16 cellular contexts compared by ENCODE assay signal in the genomic region with DNA sequence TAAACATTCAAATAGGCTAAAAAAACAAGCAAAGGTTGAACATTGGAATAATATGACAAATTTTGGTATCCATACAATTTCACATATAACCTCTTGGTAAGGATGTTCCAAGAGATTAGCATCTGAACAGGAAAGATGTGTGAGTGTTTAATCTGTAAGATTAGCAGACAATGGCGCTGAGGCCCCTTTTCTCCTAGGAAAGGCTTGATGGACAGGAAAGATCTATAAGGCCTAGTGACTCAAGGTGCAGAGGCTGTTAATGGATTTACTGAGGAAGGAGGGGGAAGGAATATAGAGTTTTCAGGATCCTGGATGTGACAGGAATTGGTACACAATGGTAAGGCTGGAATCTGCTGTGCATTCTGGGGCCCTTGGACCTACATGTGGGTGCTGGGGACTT. TPM values are rescaled to one million over a fixed set of nuclear protein-coding genes. Genes with fewer than 3 reads are reported as not detected.
DNase-seq lines count a peak whose midpoint lies in the region; ATAC-seq and TF ChIP-seq lines count a peak whose summit lies in the region.
"Had no signal": no experiment of that assay in that cellular context is flagged by ENCODE, and none has a peak within 500 bp of the region (broad histone marks: within the 10 kb centered on the region; RNA-seq: fewer than 3 reads in every experiment).

No MANE protein-coding gene starts in this region.

- DNase-seq in D341Med (ENCODE audit: low spot score) = peak; percentile 59
- DNase-seq in Karpas-422 = no peak
- no peak for DNase-seq in endodermal cell
- DNase-seq in trophoblast cell = no peak
- DNase-seq in H4 (ENCODE audit: low spot score) = no peak
- DNase-seq in DMS53 (lab: John Stamatoyannopoulos, UW) = no peak
- DNase-seq: 8988T; CD4-positive, alpha-beta memory T cell; DMS 273 treated with DMSO at 0.1 percent for 48 hours; GM23248; HFFc6 had no signal

- H3K9me3 ChIP-seq in Karpas-422 (ENCODE audit: low read length) (peaks cover 8% of the 10 kb centered on the region; the same call in 1 of the 2 replicates), endodermal cell (ENCODE audit: control insufficient read depth, low read length) (peaks cover 30% of the 10 kb centered on the region), trophoblast cell (ENCODE audit: insufficient read depth, low read depth, low read length) (no peaks in the 10 kb centered on the region)

- no peak overlapping the region for H3K27ac Mint-ChIP-seq in endodermal cell
- H3K27ac Mint-ChIP-seq: CD4-positive, alpha-beta memory T cell; HFFc6 had no signal

- H3K4me1 ChIP-seq in Karpas-422 (ENCODE audit: low read length) = peaks cover 93% of the 10 kb centered on the region
- H3K4me1 ChIP-seq in endodermal cell (ENCODE audit: control insufficient read depth, insufficient read depth, low read length) = peaks cover 12% of the 10 kb centered on the region
- peaks cover 8 to 14% of the 10 kb centered on the region in 2 experiments for H3K4me1 ChIP-seq in trophoblast cell (ENCODE audit: control insufficient read depth in 1 of 2, insufficient read depth in 2 of 2, low read length in 2 of 2)

- H3K27me3 ChIP-seq in Karpas-422 (ENCODE audit: low read length) = no peaks in the 10 kb centered on the region
- H3K27me3 ChIP-seq in endodermal cell (ENCODE audit: control insufficient read depth, insufficient read depth, low read length, poor library complexity, severe bottlenecking) = no peaks in the 10 kb centered on the region
- no peaks in the 10 kb centered on the region for H3K27me3 ChIP-seq in trophoblast cell (ENCODE audit: insufficient read depth, low read length)
- H3K27me3 ChIP-seq: BLaER1 had no signal

- no peaks in the 10 kb centered on the region for H3K9me2 ChIP-seq in Karpas-422 (replicated peaks; ENCODE audit: insufficient read depth, low read length)

- no peak overlapping the region for H4K91ac ChIP-seq in trophoblast cell (ENCODE audit: low read depth, low read length)

- peaks cover 9% of the 10 kb centered on the region for H3K79me1 ChIP-seq in trophoblast cell (ENCODE audit: low read length)

- 65 to 83% methylated on average over 1 of the region's 1 CpG for WGBS in endodermal cell (ENCODE audit: insufficient coverage in 1 of 2, insufficient read length in 1 of 2), 2 experiments
- WGBS in trophoblast cell (ENCODE audit: extremely low coverage, insufficient coverage, insufficient read length) = no CpG with 5 or more reads among the region's 1 CpG

- no peak overlapping the region for H2BK12ac ChIP-seq in trophoblast cell (ENCODE audit: low read length)

- no peak for ATAC-seq in GM18867 (IDR thresholded peaks at IDR 0.05; ENCODE audit: unreplicated experiment)
- ATAC-seq: HCT116 had no signal

- no peak overlapping the region for H3K18ac ChIP-seq in trophoblast cell (ENCODE audit: low read length)

- peaks cover 18% of the 10 kb centered on the region; the same call in 1 of the 2 replicates for H3K79me2 ChIP-seq in Karpas-422 (ENCODE audit: low read length)
- H3K79me2 ChIP-seq in trophoblast cell (ENCODE audit: control insufficient read depth, insufficient read depth, low read length, poor library complexity) = no peaks in the 10 kb centered on the region

- H3K36me3 Mint-ChIP-seq in endodermal cell (ENCODE audit: low read depth) = no peaks in the 10 kb centered on the region
- H3K36me3 Mint-ChIP-seq: CD4-positive, alpha-beta memory T cell had no signal

- H3K9ac ChIP-seq in Karpas-422 (ENCODE audit: low read length) (no peak overlapping the region), endodermal cell (ENCODE audit: extremely low read depth, low read length, poor library complexity, severe bottlenecking) (no peak overlapping the region), trophoblast cell (ENCODE audit: low read length) (no peak overlapping the region)
- H3K9ac ChIP-seq: BLaER1, GM23248 had no signal

- TF ChIP-seq CTCF in endodermal cell (conservative IDR thresholded peaks at IDR 0.05) = no peak

- H2BK120ac ChIP-seq in trophoblast cell (ENCODE audit: insufficient read depth, low read length, poor library complexity) = no peak overlapping the region

- H4K20me1 ChIP-seq in Karpas-422 (ENCODE audit: insufficient read depth, low read depth, low read length) = no peaks in the 10 kb centered on the region
- H4K20me1 ChIP-seq: BLaER1 had no signal

- no peak overlapping the region for H2BK5ac ChIP-seq in trophoblast cell (ENCODE audit: low read depth, low read length, poor library complexity)

- H3K4me2 ChIP-seq in Karpas-422 (ENCODE audit: low read depth, low read length, poor library complexity, severe bottlenecking) (peak overlapping the region; percentile 75), trophoblast cell (ENCODE audit: low read length) (no peak overlapping the region)
- H3K4me2 ChIP-seq: BLaER1 had no signal

- H2AK5ac ChIP-seq in trophoblast cell (ENCODE audit: low read length) = no peak overlapping the region

- H3K36me3 ChIP-seq in Karpas-422 (ENCODE audit: insufficient read depth, low read length) = peaks cover 22% of the 10 kb centered on the region
- peaks cover 3% of the 10 kb centered on the region for H3K36me3 ChIP-seq in endodermal cell (ENCODE audit: control insufficient read depth, insufficient read depth, low read length)
- no peaks in the 10 kb centered on the region for H3K36me3 ChIP-seq in trophoblast cell (ENCODE audit: control insufficient read depth in 1 of 2, insufficient read depth in 2 of 2, low read length in 2 of 2)
- H3K36me3 ChIP-seq: BLaER1 had no signal

- no peak overlapping the region for H4K8ac ChIP-seq in trophoblast cell (ENCODE audit: low read depth, low read length)

- H3K4me3 Mint-ChIP-seq in endodermal cell = no peak overlapping the region
- H3K4me3 Mint-ChIP-seq: CD14-positive monocyte; CD4-positive, alpha-beta memory T cell; HFFc6 had no signal

- no peak overlapping the region for H4K12ac ChIP-seq in trophoblast cell (ENCODE audit: low read depth, low read length)

- H3K14ac ChIP-seq in trophoblast cell (ENCODE audit: low read length) = peak overlapping the region; percentile 11

- peaks cover 44% of the 10 kb centered on the region for H3K4me1 Mint-ChIP-seq in endodermal cell
- H3K4me1 Mint-ChIP-seq: CD4-positive, alpha-beta memory T cell had no signal

- H3K27me3 Mint-ChIP-seq in endodermal cell (ENCODE audit: insufficient read depth) = peaks cover 4% of the 10 kb centered on the region

- H3K4me3 ChIP-seq in Karpas-422 (ENCODE audit: low read length) (no peak overlapping the region), endodermal cell (ENCODE audit: low read length) (peak overlapping the region; percentile 65), trophoblast cell (ENCODE audit: low read depth, low read length) (no peak overlapping the region)
- H3K4me3 ChIP-seq: BLaER1, GM23248 had no signal

- H3K9me3 Mint-ChIP-seq in endodermal cell = peaks cover 12% of the 10 kb centered on the region

- H3K27ac ChIP-seq in Karpas-422 (ENCODE audit: low read length) = peak overlapping the region; percentile 91
- no peak overlapping the region for H3K27ac ChIP-seq in endodermal cell (ENCODE audit: low read depth, low read length)
- H3K27ac ChIP-seq in trophoblast cell (ENCODE audit: low read depth, low read length) = no peak overlapping the region
- H3K27ac ChIP-seq: BLaER1, GM23248, HL-60 had no signal

- H3K4ac ChIP-seq in trophoblast cell (ENCODE audit: low read depth, low read length) = no peak overlapping the region

- H2AFZ ChIP-seq in Karpas-422 (ENCODE audit: low read length) = no peak overlapping the region
- no peak overlapping the region for H2AFZ ChIP-seq in trophoblast cell (ENCODE audit: insufficient read depth, low read length, poor library complexity)
- H2AFZ ChIP-seq: GM23248 had no signal

- H3K23ac ChIP-seq in trophoblast cell (ENCODE audit: low read length) = no peak overlapping the region

RNA-seq across cellular contexts. Expression of a gene that starts 48.1 kb away (rescaled TPM):
- 153 and 163 TPM in 2 replicates for total RNA-seq in Karpas-422 (2014; rRNA removed; shearing (Covaris generic); ENCODE audit: low replicate concordance)
- 100 to 1,000 TPM; 156 to 189 TPM for total RNA-seq in endodermal cell
- 69.1 TPM for polyA plus RNA-seq in endodermal cell (2013, experiment 1 of 2)
- polyA plus RNA-seq in endodermal cell (2013, experiment 2 of 2) = 67.2 TPM
- 67.3 and 70.4 TPM in 2 replicates for polyA plus RNA-seq in trophoblast cell (2013)
- total RNA-seq in H4 (2014; rRNA removed; shearing (Covaris generic)) = 102 and 113 TPM in 2 replicates
